In the genomic region with DNA sequence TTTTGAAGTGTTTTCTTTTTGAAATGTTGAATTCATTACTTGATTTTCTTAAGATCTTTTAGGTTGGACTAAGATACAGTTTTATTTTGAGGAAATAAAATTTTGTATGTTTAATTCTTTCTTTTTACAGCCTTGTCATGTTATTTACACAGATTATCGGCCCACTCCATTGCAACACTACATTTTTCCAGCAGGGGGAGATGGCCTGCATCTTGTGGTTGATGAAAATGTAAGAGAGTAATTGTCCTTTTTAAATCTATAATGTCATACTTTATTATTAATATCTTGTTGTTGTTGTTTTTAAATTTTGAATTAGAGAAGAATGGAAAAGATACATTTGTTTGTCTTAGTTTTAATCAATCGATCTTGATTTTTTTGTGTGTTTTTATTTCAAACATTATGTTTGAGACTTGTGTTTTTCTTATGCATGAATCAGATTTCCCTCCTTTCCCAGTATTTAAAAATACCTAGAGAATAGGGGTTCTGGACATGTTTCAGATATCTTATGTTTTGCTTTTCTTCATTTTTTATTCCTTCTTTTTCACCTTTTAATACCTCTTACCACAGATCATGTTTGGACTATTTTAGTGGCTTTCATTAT, we compare ENCODE assay signal across 8 cellular contexts. TPM values are rescaled to one million over a fixed set of nuclear protein-coding genes. Genes with fewer than 3 reads are reported as not detected.
DNase-seq lines count a peak whose midpoint lies in the region; ATAC-seq and TF ChIP-seq lines count a peak whose summit lies in the region.

No MANE protein-coding gene starts in this region.

- CTCF ChIA-PET in RWPE1 (lab: Yijun Ruan, JAX), result interaction anchor here (0.5 to 0.7 kb wide), 2 partner anchors 17 to 42 kb away, joined by 3 to 4 read pairs; no protein-coding TSS in a partner anchor

- in situ Hi-C loops in GM13976 (cut with MboI; ENCODE audit: low sequenced_read_pairs, unreplicated experiment), result loop anchor here (25.0 kb wide), 1 partner anchor 343 kb away; no protein-coding TSS in a partner anchor

- no peak overlapping the region for H3K4me3 ChIP-seq in gastroesophageal sphincter

- H3K9me3 Mint-ChIP-seq in progenitor cell of endocrine pancreas (ENCODE audit: low read depth), result no peaks in the 10 kb centered on the region

- no peaks in the 10 kb centered on the region for H3K9me3 ChIP-seq in gastroesophageal sphincter

- no peak overlapping the region for H3K4me3 Mint-ChIP-seq in progenitor cell of endocrine pancreas (ENCODE audit: low read depth)

- H3K27ac Mint-ChIP-seq in progenitor cell of endocrine pancreas, result no peak overlapping the region

- H3K4me1 Mint-ChIP-seq in progenitor cell of endocrine pancreas (ENCODE audit: low read depth), result no peaks in the 10 kb centered on the region

- ATAC-seq in gastroesophageal sphincter (no peak), GM19328 (IDR thresholded peaks at IDR 0.05; ENCODE audit: unreplicated experiment) (no peak), GM18511 (IDR thresholded peaks at IDR 0.05; ENCODE audit: unreplicated experiment) (no peak)

- H3K36me3 Mint-ChIP-seq in progenitor cell of endocrine pancreas (ENCODE audit: insufficient read depth), result peaks cover 30% of the 10 kb centered on the region

- no peaks in the 10 kb centered on the region for H3K27me3 ChIP-seq in gastroesophageal sphincter

- TF ChIP-seq CTCF in GM13976 (IDR thresholded peaks at IDR 0.05; ENCODE audit: borderline replicate concordance, control extremely low read depth, extremely low read depth, insufficient read depth, missing control alignments) (peak; percentile 59), RWPE1 (conservative IDR thresholded peaks at IDR 0.05; ENCODE audit: low read depth) (peak; percentile 99), gastroesophageal sphincter (IDR thresholded peaks at IDR 0.05) (peak; percentile 80 to 95 (median 85)), progenitor cell of endocrine pancreas (IDR thresholded peaks at IDR 0.05; ENCODE audit: unreplicated experiment) (peak; percentile 91)

- POLR2A ChIA-PET in RWPE1 (lab: Yijun Ruan, JAX; ENCODE audit: low non-redundant PET), result no interaction called here

- H3K27me3 Mint-ChIP-seq in progenitor cell of endocrine pancreas, result no peaks in the 10 kb centered on the region

- TF ChIP-seq EP300 in gastroesophageal sphincter (IDR thresholded peaks at IDR 0.05), result no peak

- TF ChIP-seq POLR2A in gastroesophageal sphincter (IDR thresholded peaks at IDR 0.05), result no peak

- WGBS in gastroesophageal sphincter (ENCODE audit: low coverage in 1 of 2), 2 donors, result 38 to 42% methylated on average over 2 of the region's 2 CpGs

- peaks cover 0 to 53% of the 10 kb centered on the region in 2 donors for H3K36me3 ChIP-seq in gastroesophageal sphincter

- H3K27ac ChIP-seq in RWPE1 (no peak overlapping the region), gastroesophageal sphincter (peak overlapping the region in 2 of 4 donors; percentile 34 to 56)

- H3K4me1 ChIP-seq in gastroesophageal sphincter, result peaks cover 0 to 25% (median 9%) of the 10 kb centered on the region in 3 donors

- DNase-seq in AG08396 (ENCODE audit: low spot score), result peak; percentile 29
- DNase-seq in GM13976 (ENCODE audit: low spot score), result peak; percentile 17
- peak; percentile 46 for DNase-seq in RWPE1 (ENCODE audit: low spot score)
- DNase-seq in activated gamma-delta T cell treated with anti-CD3 and anti-CD28 coated beads, Interleukin-2, amount 50 U/mL, for 16 hours (ENCODE audit: low read depth), result peak; percentile 33
- peak; percentile 17 for DNase-seq in progenitor cell of endocrine pancreas (ENCODE audit: low spot score, unreplicated experiment)

RNA-seq across cellular contexts. Expression of gene MTREX, which starts 36.7 kb away (rescaled TPM):
- total RNA-seq in gastroesophageal sphincter, result 10 to 100 TPM; 55.7 to 93.2 (median 61.5) TPM
- total RNA-seq in progenitor cell of endocrine pancreas, result 75.5 and 79.5 TPM in 2 replicates

RNA-seq across cellular contexts. Expression of gene DHX29, which starts 37.0 kb away (rescaled TPM):
- total RNA-seq in gastroesophageal sphincter, result 10 to 100 TPM; 31.8 to 43.3 (median 35.9) TPM
- 24.2 and 25.1 TPM in 2 replicates for total RNA-seq in progenitor cell of endocrine pancreas
